11 cellular contexts compared by ENCODE assay signal in the genomic region with DNA sequence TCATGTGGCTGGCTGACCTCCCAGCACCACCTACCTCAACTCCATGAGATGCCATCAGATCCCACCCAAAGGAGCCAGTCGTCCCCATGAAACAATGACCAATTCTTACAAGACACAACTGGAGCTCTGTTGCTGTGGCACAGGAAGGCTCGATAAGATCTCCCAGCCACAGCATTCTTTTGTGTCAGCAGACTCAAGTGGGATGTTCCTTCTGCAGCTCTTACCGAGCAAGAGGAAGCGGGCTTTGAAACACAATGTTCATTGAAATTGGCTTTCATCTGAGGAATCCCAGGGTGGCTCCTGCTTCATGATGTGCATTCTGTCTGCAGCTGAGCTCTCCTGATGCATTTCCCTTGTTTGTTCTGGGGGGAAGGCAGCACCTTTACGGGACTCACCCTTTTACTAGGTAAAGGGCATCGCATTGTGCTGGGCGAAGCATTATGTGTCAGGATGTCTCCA.
DNase-seq lines count a peak whose midpoint lies in the region; ATAC-seq, FAIRE-seq and TF ChIP-seq lines count a peak whose summit lies in the region.
"Had no signal": no experiment of that assay in that cellular context is flagged by ENCODE, and none has a peak within 500 bp of the region (broad histone marks: within the 10 kb centered on the region; RNA-seq: fewer than 3 reads in every experiment).

No MANE protein-coding gene starts in this region.

- no peak for DNase-seq in CD8-positive, alpha-beta T cell
- DNase-seq in SJCRH30 (peak; percentile 5 to 23), endothelial cell of umbilical vein (ENCODE audit: low read depth, low spot score) (no peak), mucosa of gallbladder (ENCODE audit: low spot score) (peak; percentile 26), AG20443 (ENCODE audit: low spot score) (no peak), iPS-NIHi11 (ENCODE audit: low spot score) (no peak)
- DNase-seq: activated CD4-positive, alpha-beta T cell treated with anti-CD3 and anti-CD28 coated beads, Interleukin-2, amount 50 U/mL, for 1 hour; NCI-H1436 treated with DMSO at 0.1 percent for 48 hours had no signal

- CTCF ChIA-PET in CD8-positive, alpha-beta T cell (lab: Charles Lee): no interaction called here
- CTCF ChIA-PET in endothelial cell of umbilical vein (lab: Charles Lee): interaction anchor here (0.9 to 1.3 kb wide), 3 partner anchors 10 to 101 kb away, joined by 3 to 4 read pairs (median 3); no protein-coding TSS in a partner anchor

- no peak overlapping the region for H3K9ac ChIP-seq in endothelial cell of umbilical vein (replicated peaks; ENCODE audit: extremely low read depth, insufficient read depth, low read length)

- H3K4me3 Mint-ChIP-seq in CD8-positive, alpha-beta T cell: no peak overlapping the region

- no peaks in the 10 kb centered on the region for H3K27me3 Mint-ChIP-seq in CD8-positive, alpha-beta T cell (ENCODE audit: low read depth)

- no peak overlapping the region for H2AFZ ChIP-seq in endothelial cell of umbilical vein (ENCODE audit: low read depth, low read length)

- no peak overlapping the region for H3K4me2 ChIP-seq in endothelial cell of umbilical vein (ENCODE audit: insufficient read depth, low read length)

- no peaks in the 10 kb centered on the region for H3K36me3 Mint-ChIP-seq in CD8-positive, alpha-beta T cell

- H3K9me1 ChIP-seq in endothelial cell of umbilical vein (replicated peaks; ENCODE audit: control insufficient read depth, extremely low read depth, insufficient read depth, low read length): no peaks in the 10 kb centered on the region

- TF ChIP-seq POLR2A in endothelial cell of umbilical vein (IDR thresholded peaks at IDR 0.05; ENCODE audit: low read depth, low read length): no peak

- H3K27ac Mint-ChIP-seq in CD8-positive, alpha-beta T cell: no peak overlapping the region

- peak; percentile 35 for FAIRE-seq in endothelial cell of umbilical vein (lab: Jason Lieb, UNC)

- POLR2A ChIA-PET in CD8-positive, alpha-beta T cell (lab: Charles Lee): no interaction called here
- POLR2A ChIA-PET in endothelial cell of umbilical vein (lab: Charles Lee): no interaction called here

- no peaks in the 10 kb centered on the region for H3K36me3 ChIP-seq in CD8-positive, alpha-beta T cell (ENCODE audit: insufficient read depth, low read length)
- H3K36me3 ChIP-seq in SJCRH30 (no peaks in the 10 kb centered on the region), endothelial cell of umbilical vein (ENCODE audit: control insufficient read depth in 2 of 2, extremely low read depth in 1 of 2, insufficient read depth in 2 of 2, low read length in 2 of 2) (no peaks in the 10 kb centered on the region)
- H3K36me3 ChIP-seq: ascending aorta had no signal

- no peaks in the 10 kb centered on the region for H3K9me3 ChIP-seq in CD8-positive, alpha-beta T cell (ENCODE audit: low read length)
- H3K9me3 ChIP-seq in SJCRH30 (replicated peaks) (no peaks in the 10 kb centered on the region), endothelial cell of umbilical vein (replicated peaks; ENCODE audit: control insufficient read depth, insufficient read depth, low read length) (no peaks in the 10 kb centered on the region)
- H3K9me3 ChIP-seq: ascending aorta had no signal

- no TSS peak for BruUV-seq in endothelial cell of umbilical vein (replicated peaks; lab: Mats Ljungman, UMichigan)

- H3K27ac ChIP-seq in CD8-positive, alpha-beta T cell (ENCODE audit: low read depth, low read length): no peak overlapping the region
- H3K27ac ChIP-seq in SJCRH30 (no peak overlapping the region), endothelial cell of umbilical vein (ENCODE audit: insufficient read depth, low read depth, low read length) (no peak overlapping the region)
- H3K27ac ChIP-seq: ascending aorta had no signal

- H3K27me3 ChIP-seq in CD8-positive, alpha-beta T cell (ENCODE audit: insufficient read depth, low read length): no peaks in the 10 kb centered on the region
- H3K27me3 ChIP-seq in SJCRH30 (no peaks in the 10 kb centered on the region), endothelial cell of umbilical vein (ENCODE audit: control insufficient read depth in 2 of 2, insufficient read depth in 2 of 2, low read length in 2 of 2) (no peaks in the 10 kb centered on the region)
- H3K27me3 ChIP-seq: ascending aorta had no signal

- intact Hi-C loops in CD8-positive, alpha-beta T cell (cut with DNase I, micrococcal nuclease): no loop called here
- intact Hi-C loops in endothelial cell of umbilical vein (cut with micrococcal nuclease): no loop called here

- H3K4me3 ChIP-seq in CD8-positive, alpha-beta T cell (ENCODE audit: low read depth, low read length): no peak overlapping the region
- H3K4me3 ChIP-seq in SJCRH30: no peak overlapping the region
- no peak overlapping the region for H3K4me3 ChIP-seq in endothelial cell of umbilical vein (replicated peaks in 1 of 3; ENCODE audit: insufficient read depth in 1 of 3, low read depth in 1 of 3, low read length in 3 of 3)
- H3K4me3 ChIP-seq: ascending aorta had no signal

- no peaks in the 10 kb centered on the region for H3K9me3 Mint-ChIP-seq in CD8-positive, alpha-beta T cell

- peaks cover 31% of the 10 kb centered on the region for H3K4me1 Mint-ChIP-seq in CD8-positive, alpha-beta T cell (ENCODE audit: low read depth)

- dilution Hi-C loops in endothelial cell of umbilical vein (cut with MboI; ENCODE audit: extremely low pct_ligation_motif_present, low sequenced_read_pairs): loop anchor here (25.0 kb wide), 1 partner anchor 103 kb away; no protein-coding TSS in a partner anchor

- no peaks in the 10 kb centered on the region for H3K79me2 ChIP-seq in endothelial cell of umbilical vein (ENCODE audit: control insufficient read depth, insufficient read depth, low read length)

- ATAC-seq in CD8-positive, alpha-beta T cell: peak; percentile 57
- ATAC-seq in HG03460 (IDR thresholded peaks at IDR 0.05; ENCODE audit: unreplicated experiment): no peak
- ATAC-seq in HG02610 (IDR thresholded peaks at IDR 0.05; ENCODE audit: unreplicated experiment): no peak

- peaks cover 33% of the 10 kb centered on the region for H3K4me1 ChIP-seq in CD8-positive, alpha-beta T cell (ENCODE audit: insufficient read depth, low read length)
- H3K4me1 ChIP-seq in SJCRH30: no peaks in the 10 kb centered on the region
- H3K4me1 ChIP-seq in endothelial cell of umbilical vein (ENCODE audit: control insufficient read depth, extremely low read depth, insufficient read depth, low read length): peaks cover 6% of the 10 kb centered on the region
- H3K4me1 ChIP-seq: ascending aorta had no signal

- no peaks in the 10 kb centered on the region for H4K20me1 ChIP-seq in endothelial cell of umbilical vein (replicated peaks; ENCODE audit: control insufficient read depth, extremely low read depth, insufficient read depth, low read length)

- TF ChIP-seq CTCF in CD8-positive, alpha-beta T cell (IDR thresholded peaks at IDR 0.05): no peak
- TF ChIP-seq CTCF in endothelial cell of umbilical vein (IDR thresholded peaks at IDR 0.05; ENCODE audit: extremely low read depth in 1 of 2, insufficient read depth in 1 of 2, low read depth in 1 of 2, low read length in 2 of 2): no peak

TF ChIP-seq in endothelial cell of umbilical vein, 7 proteins besides CTCF, POLR2A, EP300 and RAD21:
- TF ChIP-seq POLR2AphosphoS5 (IDR thresholded peaks at IDR 0.05; ENCODE audit: insufficient read depth, low read depth, low read length): no peak
- peak; percentile 64 for TF ChIP-seq GATA2 (IDR thresholded peaks at IDR 0.05; ENCODE audit: insufficient read depth, insufficient read length, low read depth, low read length)
TF ChIP-seq in endothelial cell of umbilical vein: peak in this region for 1.

Comparison
In these comparisons a context has a peak if more than half of its experiments do, and no peak if none do; other contexts are left out.
1. DNase-seq: peak in SJCRH30 (2 of 2) and mucosa of gallbladder (single experiment); none in CD8-positive, alpha-beta T cell (0 of 7), endothelial cell of umbilical vein (single experiment), AG20443 (single experiment) and iPS-NIHi11 (single experiment).